In the genomic region with DNA sequence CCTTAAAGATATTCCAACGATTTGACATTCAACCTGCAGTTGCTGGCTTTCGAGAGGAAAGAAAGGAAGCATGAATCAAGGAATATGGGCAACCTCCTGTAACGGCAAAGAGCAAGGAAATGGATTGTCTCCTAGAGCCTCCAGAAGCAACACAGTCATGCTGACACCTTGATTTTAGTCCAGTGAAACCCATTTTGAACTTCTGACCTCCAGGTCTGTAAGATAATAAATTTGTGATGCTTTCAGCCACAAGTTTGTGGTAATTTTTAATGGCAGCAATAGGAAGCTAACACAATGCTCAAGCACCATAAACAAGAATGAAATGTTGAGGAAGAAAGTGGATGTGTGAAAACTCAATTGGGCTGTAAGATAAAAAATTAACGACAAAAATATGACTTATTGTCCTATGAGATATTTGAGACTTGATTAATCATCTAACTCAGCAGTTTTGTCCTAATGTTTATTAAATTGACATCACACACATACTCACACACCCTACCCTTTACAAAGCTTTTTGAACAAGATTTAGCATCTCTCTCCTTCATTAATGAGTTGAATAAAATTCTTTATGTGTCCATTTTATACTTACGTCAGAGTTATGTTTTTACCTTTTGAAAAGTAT, we compare ENCODE assay signal across 31 cellular contexts.
"Had no signal": no experiment of that assay in that cellular context is flagged by ENCODE, and none has a peak within 500 bp of the region (broad histone marks: within the 10 kb centered on the region; RNA-seq: fewer than 3 reads in every experiment).

No MANE protein-coding gene starts in this region.

- H3K4me1 Mint-ChIP-seq: naive thymus-derived CD4-positive, alpha-beta T cell; stimulated activated naive B cell treated with anti-CD40 and anti-IgM and Interleukin-4, amounts not matched to agents 10 μg/mL and 1 μg/mL and 100 μg/mL, for 72 hours had no signal

- H3K4me3 ChIP-seq: body of pancreas, cardiac muscle cell, colonic mucosa, dorsolateral prefrontal cortex, gastroesophageal sphincter, hepatocyte, pancreas, prostate gland, skin epidermis, stomach, tibial artery had no signal

- H3K27me3 ChIP-seq: body of pancreas, cardiac muscle cell, colonic mucosa, dorsolateral prefrontal cortex, gastroesophageal sphincter, hepatocyte, pancreas, stomach, tibial artery had no signal

- H3K9me3 Mint-ChIP-seq: mesothelial cell of epicardium had no signal

- H3K27ac Mint-ChIP-seq: activated naive CD8-positive, alpha-beta T cell; mesothelial cell of epicardium; naive thymus-derived CD4-positive, alpha-beta T cell; stimulated activated naive B cell treated with anti-CD40 and anti-IgM and Interleukin-4, amounts not matched to agents 10 μg/mL and 1 μg/mL and 100 μg/mL, for 72 hours; T-helper 2 cell treated with Interferon-gamma antibody and Interleukin-4, amounts not matched to agents 5 μg/mL and 100 μg/mL, for 36 hours had no signal

- H2AFZ ChIP-seq: hepatocyte had no signal

- DNase-seq: activated CD4-positive, alpha-beta T cell treated with anti-CD3 and anti-CD28 coated beads for 48 hours; activated CD4-positive, alpha-beta T cell treated with anti-CD3 and anti-CD28 coated beads, Interleukin-2, amount 50 U/mL, for 48 hours; activated CD8-positive, alpha-beta memory T cell treated with anti-CD3 and anti-CD28 coated beads for 24 hours; activated effector memory CD4-positive, alpha-beta T cell treated with Interleukin-2 at 50 U/mL for 16 hours; activated naive CD4-positive, alpha-beta T cell treated with Interleukin-2 at 50 U/mL for 16 hours; aorta; body of pancreas; cerebellar nuclear complex; colonic mucosa; dorsolateral prefrontal cortex; effector memory CD4-positive, alpha-beta T cell; erythroblast; islet precursor cell; left colon; mammary epithelial cell; naive thymus-derived CD4-positive, alpha-beta T cell; pancreas; retina; stimulated activated CD4-positive, alpha-beta T cell treated with anti-CD3 and anti-CD28 coated beads, Interleukin-1b, Interleukin-23, amount 100 ng/mL, for 48 hours; stimulated activated naive B cell treated with anti-CD40 and anti-IgM and Interleukin-4, amounts not matched to agents 10 μg/mL and 1 μg/mL and 100 μg/mL, for 72 hours; stomach; tibial artery had no signal

- H3K79me2 ChIP-seq: hepatocyte had no signal

- H3K4me1 ChIP-seq: body of pancreas, colonic mucosa, pancreas, prostate gland, stomach had no signal

- H3K36me3 Mint-ChIP-seq: activated naive CD8-positive, alpha-beta T cell; mesothelial cell of epicardium; naive thymus-derived CD4-positive, alpha-beta T cell; stimulated activated naive B cell treated with anti-CD40 and anti-IgM and Interleukin-4, amounts not matched to agents 10 μg/mL and 1 μg/mL and 100 μg/mL, for 72 hours had no signal

- ATAC-seq: body of pancreas; gastroesophageal sphincter; left colon; naive thymus-derived CD4-positive, alpha-beta T cell; pancreas; sciatic nerve; stimulated activated naive B cell treated with anti-CD40 and anti-IgM and Interleukin-4, amounts not matched to agents 10 μg/mL and 1 μg/mL and 100 μg/mL, for 72 hours had no signal

- H3K9me3 ChIP-seq: body of pancreas, colonic mucosa, gastroesophageal sphincter, pancreas, prostate gland, tibial artery had no signal

- H3K27ac ChIP-seq: body of pancreas, cardiac muscle cell, colonic mucosa, dorsolateral prefrontal cortex, gastroesophageal sphincter, hepatocyte, pancreas, prostate gland, stomach, tibial artery had no signal

- H3K27me3 Mint-ChIP-seq: activated naive CD8-positive, alpha-beta T cell; naive thymus-derived CD4-positive, alpha-beta T cell; stimulated activated naive B cell treated with anti-CD40 and anti-IgM and Interleukin-4, amounts not matched to agents 10 μg/mL and 1 μg/mL and 100 μg/mL, for 72 hours had no signal

- H3K4me2 ChIP-seq: hepatocyte had no signal

- H3K36me3 ChIP-seq: cardiac muscle cell, colonic mucosa, gastroesophageal sphincter, pancreas, prostate gland, stomach, tibial artery had no signal

- H3K4me3 Mint-ChIP-seq: activated naive CD8-positive, alpha-beta T cell; mesothelial cell of epicardium; naive thymus-derived CD4-positive, alpha-beta T cell; stimulated activated naive B cell treated with anti-CD40 and anti-IgM and Interleukin-4, amounts not matched to agents 10 μg/mL and 1 μg/mL and 100 μg/mL, for 72 hours; T-helper 2 cell treated with Interferon-gamma antibody and Interleukin-4, amounts not matched to agents 5 μg/mL and 100 μg/mL, for 36 hours had no signal
